21 cellular contexts compared by ENCODE assay signal in the genomic region with DNA sequence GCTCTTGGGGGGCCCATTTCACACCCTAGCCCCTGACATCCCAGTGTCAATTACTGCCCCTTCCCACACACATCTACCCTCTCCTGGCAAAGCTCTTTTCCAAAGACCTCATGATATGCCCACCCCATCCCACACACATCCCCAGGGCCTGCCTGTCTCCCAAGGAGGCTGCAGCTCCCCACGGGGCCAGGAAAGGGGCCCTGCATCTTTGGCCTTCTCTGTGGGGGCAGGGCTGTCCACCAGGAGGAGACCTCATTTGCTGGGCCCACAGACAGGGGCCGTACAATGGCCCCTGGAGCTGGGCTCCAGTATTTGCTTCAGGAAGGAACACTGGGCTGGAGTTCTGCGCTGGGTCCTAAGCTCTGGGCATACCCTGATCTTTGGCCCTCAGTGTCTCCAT.
DNase-seq lines count a peak whose midpoint lies in the region; ATAC-seq and TF ChIP-seq lines count a peak whose summit lies in the region.
"Had no signal": no experiment of that assay in that cellular context is flagged by ENCODE, and none has a peak within 500 bp of the region (broad histone marks: within the 10 kb centered on the region; RNA-seq: fewer than 3 reads in every experiment).

No MANE protein-coding gene starts in this region.

- H3K4me1 Mint-ChIP-seq in activated CD4-positive, alpha-beta T cell treated with anti-CD3 and anti-CD28 coated beads for 36 hours, result peaks cover 71% of the 10 kb centered on the region
- peaks cover 99% of the 10 kb centered on the region for H3K4me1 Mint-ChIP-seq in stimulated activated naive CD8-positive, alpha-beta T cell treated with anti-CD3 and anti-CD28 coated beads, Interleukin-15, Interleukin-2, amounts not matched to agents 100 ng/mL and 50 ng/mL, for 24 hours (ENCODE audit: low read depth)
- H3K4me1 Mint-ChIP-seq in glutamatergic neuron (ENCODE audit: low read depth, unreplicated experiment), result peaks cover 2% of the 10 kb centered on the region

- POLR2A ChIA-PET in activated CD4-positive, alpha-beta T cell treated with anti-CD3 and anti-CD28 coated beads for 36 hours (lab: Charles Lee), result interaction anchor here (1.5 kb wide), 1 partner anchor 16 kb away, joined by 3 read pairs; no protein-coding TSS in a partner anchor

- H3K27me3 ChIP-seq in BE2C, result no peaks in the 10 kb centered on the region
- no peaks in the 10 kb centered on the region for H3K27me3 ChIP-seq in tibial nerve
- H3K27me3 ChIP-seq: neural progenitor cell had no signal

- H3K9me3 ChIP-seq in BE2C (no peaks in the 10 kb centered on the region), tibial nerve (peaks cover 0 to 12% (median 0%) of the 10 kb centered on the region in 4 donors)
- H3K9me3 ChIP-seq: thoracic aorta had no signal

- WGBS in tibial nerve, 2 donors, result 63 to 76% methylated on average over 3 of the region's 3 CpGs

- H3K36me3 ChIP-seq in BE2C (no peaks in the 10 kb centered on the region), tibial nerve (no peaks in the 10 kb centered on the region)
- H3K36me3 ChIP-seq: neural progenitor cell, thoracic aorta had no signal

- no peak overlapping the region for H3K4me3 Mint-ChIP-seq in activated CD4-positive, alpha-beta T cell treated with anti-CD3 and anti-CD28 coated beads for 36 hours
- no peak overlapping the region for H3K4me3 Mint-ChIP-seq in stimulated activated naive CD8-positive, alpha-beta T cell treated with anti-CD3 and anti-CD28 coated beads, Interleukin-15, Interleukin-2, amounts not matched to agents 100 ng/mL and 50 ng/mL, for 24 hours
- no peak overlapping the region for H3K4me3 Mint-ChIP-seq in glutamatergic neuron (ENCODE audit: unreplicated experiment)
- H3K4me3 Mint-ChIP-seq: activated B cell treated with CpG ODN at 0.5 μM for 24 hours, neural progenitor cell had no signal

- H3K27ac Mint-ChIP-seq in activated CD4-positive, alpha-beta T cell treated with anti-CD3 and anti-CD28 coated beads for 36 hours, result peak overlapping the region; percentile 55
- H3K27ac Mint-ChIP-seq in stimulated activated naive CD8-positive, alpha-beta T cell treated with anti-CD3 and anti-CD28 coated beads, Interleukin-15, Interleukin-2, amounts not matched to agents 100 ng/mL and 50 ng/mL, for 24 hours, result peak overlapping the region; percentile 98
- H3K27ac Mint-ChIP-seq in glutamatergic neuron (ENCODE audit: unreplicated experiment), result no peak overlapping the region
- H3K27ac Mint-ChIP-seq: activated B cell treated with CpG ODN at 0.5 μM for 24 hours had no signal

- TF ChIP-seq EP300 in tibial nerve (IDR thresholded peaks at IDR 0.05), result no peak

- no peaks in the 10 kb centered on the region for H3K9me3 Mint-ChIP-seq in activated CD4-positive, alpha-beta T cell treated with anti-CD3 and anti-CD28 coated beads for 36 hours (ENCODE audit: low read depth)
- H3K9me3 Mint-ChIP-seq in stimulated activated naive CD8-positive, alpha-beta T cell treated with anti-CD3 and anti-CD28 coated beads, Interleukin-15, Interleukin-2, amounts not matched to agents 100 ng/mL and 50 ng/mL, for 24 hours, result no peaks in the 10 kb centered on the region
- peaks cover 6% of the 10 kb centered on the region for H3K9me3 Mint-ChIP-seq in glutamatergic neuron (ENCODE audit: unreplicated experiment)
- H3K9me3 Mint-ChIP-seq: activated B cell treated with CpG ODN at 0.5 μM for 24 hours had no signal

- no peak for DNase-seq in activated CD4-positive, alpha-beta T cell treated with anti-CD3 and anti-CD28 coated beads for 36 hours
- no peak for DNase-seq in activated CD4-positive, alpha-beta T cell treated with anti-CD3 and anti-CD28 coated beads, Interleukin-2, amount 50 U/mL, for 48 hours
- DNase-seq in stimulated activated naive CD8-positive, alpha-beta T cell treated with anti-CD3 and anti-CD28 coated beads, Interleukin-15, Interleukin-2, amounts not matched to agents 100 U/mL and 50 U/mL, for 24 hours, result no peak
- DNase-seq in glutamatergic neuron (peak; percentile 0), BE2C (no peak), tibial nerve (ENCODE audit: low spot score in 2 of 2) (no peak)
- DNase-seq: activated B cell treated with CpG ODN at 0.5 μM for 24 hours; activated gamma-delta T cell; effector CD4-positive, alpha-beta T cell; foreskin keratinocyte; hippocampal formation; NCI-H1092; NCI-H1930; NCI-H226; NCI-H82; T1000 had no signal

- H3K4me1 ChIP-seq in BE2C (no peaks in the 10 kb centered on the region), tibial nerve (no peaks in the 10 kb centered on the region)
- H3K4me1 ChIP-seq: foreskin keratinocyte, neural progenitor cell had no signal

- intact Hi-C loops in activated CD4-positive, alpha-beta T cell treated with anti-CD3 and anti-CD28 coated beads for 36 hours (cut with DNase I, micrococcal nuclease), result no loop called here

- CTCF ChIA-PET in activated CD4-positive, alpha-beta T cell treated with anti-CD3 and anti-CD28 coated beads for 36 hours (lab: Charles Lee), result interaction anchor here (1.0 to 3.2 kb wide), 2 partner anchors 41 to 47 kb away, joined by 3 to 16 read pairs; no protein-coding TSS in a partner anchor

- no peak overlapping the region for H3K27ac ChIP-seq in tibial nerve
- H3K27ac ChIP-seq: 22Rv1, foreskin keratinocyte, neural progenitor cell, thoracic aorta had no signal

- peaks cover 8% of the 10 kb centered on the region for H3K36me3 Mint-ChIP-seq in activated CD4-positive, alpha-beta T cell treated with anti-CD3 and anti-CD28 coated beads for 36 hours (ENCODE audit: low read depth)
- peaks cover 15% of the 10 kb centered on the region for H3K36me3 Mint-ChIP-seq in stimulated activated naive CD8-positive, alpha-beta T cell treated with anti-CD3 and anti-CD28 coated beads, Interleukin-15, Interleukin-2, amounts not matched to agents 100 ng/mL and 50 ng/mL, for 24 hours (ENCODE audit: low read depth)
- peaks cover 5% of the 10 kb centered on the region for H3K36me3 Mint-ChIP-seq in glutamatergic neuron (ENCODE audit: unreplicated experiment)
- H3K36me3 Mint-ChIP-seq: neural progenitor cell had no signal

- H3K27me3 Mint-ChIP-seq in activated CD4-positive, alpha-beta T cell treated with anti-CD3 and anti-CD28 coated beads for 36 hours, result no peaks in the 10 kb centered on the region
- no peaks in the 10 kb centered on the region for H3K27me3 Mint-ChIP-seq in stimulated activated naive CD8-positive, alpha-beta T cell treated with anti-CD3 and anti-CD28 coated beads, Interleukin-15, Interleukin-2, amounts not matched to agents 100 ng/mL and 50 ng/mL, for 24 hours
- peaks cover 8% of the 10 kb centered on the region for H3K27me3 Mint-ChIP-seq in glutamatergic neuron (ENCODE audit: unreplicated experiment)
- H3K27me3 Mint-ChIP-seq: activated B cell treated with CpG ODN at 0.5 μM for 24 hours had no signal

- H3K4me3 ChIP-seq in BE2C (ENCODE audit: low read depth, low read length) (no peak overlapping the region), tibial nerve (no peak overlapping the region)
- H3K4me3 ChIP-seq: neural progenitor cell, thoracic aorta had no signal

- TF ChIP-seq CTCF in glutamatergic neuron (IDR thresholded peaks at IDR 0.05; ENCODE audit: partially characterized antibody, unreplicated experiment) (no peak), BE2C (IDR thresholded peaks at IDR 0.05; ENCODE audit: low read depth, low read length) (no peak), tibial nerve (IDR thresholded peaks at IDR 0.05) (no peak)

- TF ChIP-seq POLR2A in tibial nerve (IDR thresholded peaks at IDR 0.05), result no peak

- ATAC-seq in activated CD4-positive, alpha-beta T cell treated with anti-CD3 and anti-CD28 coated beads for 36 hours, result no peak
- no peak for ATAC-seq in stimulated activated naive CD8-positive, alpha-beta T cell treated with anti-CD3 and anti-CD28 coated beads, Interleukin-15, Interleukin-2, amounts not matched to agents 100 U/mL and 50 U/mL, for 24 hours
- no peak for ATAC-seq in HG03432 (IDR thresholded peaks at IDR 0.05; ENCODE audit: unreplicated experiment)
- ATAC-seq: foreskin keratinocyte had no signal
